In the genomic region with DNA sequence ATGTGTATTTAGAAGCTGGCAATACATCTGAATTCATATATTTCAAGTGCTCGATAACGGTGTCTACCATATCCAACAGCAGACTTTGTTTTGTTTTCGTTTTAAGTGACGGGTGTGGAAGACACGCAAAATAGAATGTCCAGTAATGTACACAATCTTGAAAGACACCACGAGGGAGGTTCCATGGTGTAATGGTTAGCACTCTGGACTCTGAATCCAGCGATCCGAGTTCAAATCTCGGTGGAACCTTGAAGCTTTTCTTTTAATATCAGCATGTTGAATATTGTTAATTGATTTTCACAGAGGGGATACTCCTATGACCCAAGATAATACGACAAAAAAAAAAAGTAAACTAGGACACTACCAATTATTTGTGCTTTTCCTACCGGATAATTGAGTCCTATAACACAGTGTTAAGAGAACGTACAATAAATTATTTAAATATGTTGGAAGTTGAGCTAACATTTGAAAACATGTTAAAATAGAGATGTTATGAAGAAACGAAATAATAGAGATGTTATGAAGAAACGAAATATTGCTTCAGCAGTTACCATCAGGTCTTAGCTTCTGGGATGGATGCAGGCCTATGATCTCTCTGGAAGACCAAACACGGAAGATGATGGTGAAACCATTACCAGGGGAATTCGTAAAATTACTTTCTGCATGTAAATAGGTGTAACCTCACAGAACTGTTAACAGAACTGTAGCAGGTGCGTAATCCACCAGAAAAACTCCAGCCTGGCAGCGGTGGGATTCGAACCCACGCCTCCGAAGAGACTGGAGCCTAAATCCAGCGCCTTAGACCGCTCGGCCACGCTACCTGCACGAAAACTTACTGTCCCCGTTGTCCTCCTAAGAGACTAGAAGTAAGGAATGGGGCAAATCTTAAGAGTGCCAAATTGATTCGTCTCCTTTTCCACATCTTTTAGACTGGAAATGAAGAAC, we compare ENCODE assay signal across 8 cellular contexts. TPM values are rescaled to one million over a fixed set of nuclear protein-coding genes. Genes with fewer than 3 reads are reported as not detected.
A peak's percentile ranks its signal among the peaks of the same experiment; 100 is the strongest.
DNase-seq lines count a peak whose midpoint lies in the region; ATAC-seq, FAIRE-seq and TF ChIP-seq lines count a peak whose summit lies in the region.

No MANE protein-coding gene starts in this region.

- ATAC-seq in HG03439 (IDR thresholded peaks at IDR 0.05; ENCODE audit: unreplicated experiment) (peak; percentile 41), lung (ENCODE audit: insufficient read depth, low FRiP score) (peak; percentile 40)

- intact Hi-C loops in dorsolateral prefrontal cortex (cut with DNase I) = loop anchor here (1.0 to 10.0 kb wide), 9 partner anchors 43 to 177 kb away; partner anchors contain the start of genes SLC25A35 (in 2 of the 2), CTC1 (in 1 of the 2) and PFAS (in 1 of the 2)

- no peak for TF ChIP-seq POLR2A in GM12892 (IDR thresholded peaks at IDR 0.05; ENCODE audit: low read depth, low read length)

- H3K4me3 ChIP-seq in dorsolateral prefrontal cortex (peak overlapping the region; percentile 39 to 88 (median 76)), lung (no peak overlapping the region)

- H3K36me3 ChIP-seq in lung (ENCODE audit: control insufficient read depth in 2 of 2, insufficient read depth in 2 of 2, low read length in 2 of 2) = no peaks in the 10 kb centered on the region

- DNase-seq in GM12892 (ENCODE audit: insufficient read length) (no peak), NCI-H526 (lab: John Stamatoyannopoulos, UW) (peak; percentile 81 to 84), dorsolateral prefrontal cortex (peak; percentile 70 to 90 (median 79)), lung (ENCODE audit: low spot score) (peak; percentile 81), iPS-NIHi7 (ENCODE audit: extremely low spot score) (no peak)
- DNase-seq in activated CD4-positive, alpha-beta T cell treated with anti-CD3 and anti-CD28 coated beads, Interleukin-2, amount 50 U/mL, for 1 hour = peak; percentile 78
- peak; percentile 48 to 83 (median 70) for DNase-seq in stimulated activated CD4-positive, alpha-beta T cell treated with anti-CD3 and anti-CD28 coated beads, TNF-alpha, amount 100 ng/mL, for 1 hour (ENCODE audit: low read depth in 3 of 3, low spot score in 1 of 3)

- peaks cover 0 to 35% of the 10 kb centered on the region in 2 donors for H3K4me1 ChIP-seq in lung (ENCODE audit: control insufficient read depth in 2 of 2, insufficient read depth in 2 of 2, low read length in 2 of 2)

- H3K27ac ChIP-seq in dorsolateral prefrontal cortex (peak overlapping the region; percentile 64 to 98 (median 92)), lung (ENCODE audit: low read depth in 1 of 2, low read length in 1 of 2) (peak overlapping the region in 1 of 2 donors; percentile 38)

- 0 to 1% methylated on average over 28 of the region's 28 CpGs for WGBS in lung, 2 donors

- H3K27me3 ChIP-seq in dorsolateral prefrontal cortex (peaks cover 0 to 3% (median 0%) of the 10 kb centered on the region in 45 donors), lung (ENCODE audit: control insufficient read depth, insufficient read depth) (no peaks in the 10 kb centered on the region)

- TF ChIP-seq CTCF in dorsolateral prefrontal cortex (IDR thresholded peaks at IDR 0.05 in 54 of 56, conservative IDR thresholded peaks at IDR 0.05 in 2 of 56; ENCODE audit: low read depth in 1 of 56, partially characterized antibody in 56 of 56) = peak in 3 of 56 donors; percentile 8
- no peak for TF ChIP-seq CTCF in lung (IDR thresholded peaks at IDR 0.05; ENCODE audit: control extremely low read depth, extremely low read depth)

- no peaks in the 10 kb centered on the region for H3K9me3 ChIP-seq in lung (ENCODE audit: control insufficient read depth in 2 of 2, insufficient read depth in 1 of 2, low read length in 1 of 2)

- FAIRE-seq in GM12892 (lab: Jason Lieb, UNC) = peak; percentile 94

RNA-seq across cellular contexts. Expression of gene ALOXE3, which starts 1.5 kb away (rescaled TPM):
- polyA plus RNA-seq in GM12892 (2012; ENCODE audit: missing spikeins) = not detected
- total RNA-seq in dorsolateral prefrontal cortex (1 to 10 TPM in 110 of 120 experiments, under 1 TPM in 10; 0.39 to 6.5 (median 2.0) TPM), lung (under 1 TPM in 1 of 2 donors, not detected in 1; 0.12 TPM)
- under 1 TPM; 0.28 to 0.68 TPM for polyA plus RNA-seq in lung

RNA-seq across cellular contexts. Expression of gene HES7, which starts 4.1 kb away (rescaled TPM):
- polyA plus RNA-seq in GM12892 (2012; ENCODE audit: missing spikeins) = 0.21 TPM
- total RNA-seq in dorsolateral prefrontal cortex (1 to 10 TPM in 88 of 120 experiments, under 1 TPM in 29, not detected in 3; 0.28 to 5.9 (median 1.7) TPM), lung (under 1 TPM in 1 of 2 donors, not detected in 1; 0.55 TPM)
- polyA plus RNA-seq in lung = under 1 TPM; 0.22 to 0.28 TPM

RNA-seq across cellular contexts. Expression of gene ALOX12B, which starts 32.3 kb away (rescaled TPM):
- polyA plus RNA-seq in GM12892 (2012; ENCODE audit: missing spikeins) = not detected
- total RNA-seq in dorsolateral prefrontal cortex = 1 to 10 TPM in 108 of 120 experiments, under 1 TPM in 5, not detected in 7; 0.56 to 8.3 (median 3.2) TPM
- under 1 TPM; 0.46 to 0.48 TPM for total RNA-seq in lung
- under 1 TPM in 1 of 2 donors, not detected in 1; 0.06 TPM for polyA plus RNA-seq in lung

RNA-seq across cellular contexts. Expression of gene PER1, which starts 32.4 kb away (rescaled TPM):
- 11.8 TPM for polyA plus RNA-seq in GM12892 (2012; ENCODE audit: missing spikeins)
- total RNA-seq in dorsolateral prefrontal cortex = 100 to 1,000 TPM in 74 of 120 experiments, 10 to 100 TPM in 46; 46.9 to 218 (median 112) TPM
- total RNA-seq in lung = 100 to 1,000 TPM; 132 to 238 TPM
- 100 to 1,000 TPM in 1 of 2 donors, 10 to 100 TPM in 1; 93.5 to 126 TPM for polyA plus RNA-seq in lung

RNA-seq across cellular contexts. Expression of gene VAMP2, which starts 42.9 kb away (rescaled TPM):
- 32.1 TPM for polyA plus RNA-seq in GM12892 (2012; ENCODE audit: missing spikeins)
- total RNA-seq in dorsolateral prefrontal cortex (100 to 1,000 TPM; 264 to 763 (median 490) TPM), lung (10 to 100 TPM; 33.9 to 76.2 TPM)
- 10 to 100 TPM; 45.4 to 46.2 TPM for polyA plus RNA-seq in lung

Comparison
In these comparisons a context has a peak if more than half of its experiments do, and no peak if none do; other contexts are left out.
1. DNase-seq: peak in NCI-H526 (2 of 2), activated CD4-positive, alpha-beta T cell treated with anti-CD3 and anti-CD28 coated beads, Interleukin-2, amount 50 U/mL, for 1 hour (single experiment), dorsolateral prefrontal cortex (10 of 10), lung (single experiment) and stimulated activated CD4-positive, alpha-beta T cell treated with anti-CD3 and anti-CD28 coated beads, TNF-alpha, amount 100 ng/mL, for 1 hour (3 of 3); none in GM12892 (single experiment) and iPS-NIHi7 (single experiment).